ENCODE assay signal across 20 cellular contexts in the genomic region with DNA sequence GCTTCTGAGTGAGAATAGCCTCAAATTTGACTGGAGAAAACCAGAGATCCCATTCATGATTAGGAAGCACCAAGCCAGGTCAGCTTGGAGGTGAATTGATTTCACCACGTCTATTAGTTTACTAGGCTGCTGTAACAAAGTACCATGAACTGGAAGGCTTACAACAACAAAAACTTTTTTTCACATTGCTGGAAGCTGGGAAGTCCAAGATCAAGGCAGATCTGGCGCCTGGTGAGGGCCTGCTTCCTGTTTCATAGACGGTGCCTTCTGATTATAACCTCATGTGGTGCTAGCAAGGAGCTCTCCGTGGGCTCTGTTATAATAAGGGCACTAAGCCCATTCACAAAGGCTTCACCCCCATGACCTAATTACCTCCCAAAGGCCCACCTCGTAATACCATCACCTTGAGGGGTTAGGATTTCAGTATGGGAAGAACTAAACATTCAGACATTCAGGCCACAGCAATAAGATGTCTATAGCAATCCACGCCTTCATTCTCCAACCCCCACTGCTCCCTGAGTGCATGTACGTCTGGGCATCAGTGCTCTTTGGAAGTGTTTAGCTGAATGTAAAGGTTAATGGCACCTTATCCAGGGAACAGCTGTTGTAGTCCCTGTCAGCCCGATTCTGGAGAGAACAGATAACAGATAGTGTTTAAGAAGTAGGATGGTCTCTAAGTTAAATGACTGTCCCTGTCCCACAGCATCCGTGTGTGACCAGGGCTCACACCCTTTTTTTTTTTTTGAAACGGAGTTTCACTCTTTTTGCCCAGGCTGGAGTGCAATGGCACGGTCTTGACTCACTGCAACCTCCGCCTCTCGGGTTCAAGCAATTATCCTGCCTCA.
DNase-seq lines count a peak whose midpoint lies in the region; ATAC-seq and TF ChIP-seq lines count a peak whose summit lies in the region.
"Had no signal": no experiment of that assay in that cellular context is flagged by ENCODE, and none has a peak within 500 bp of the region (broad histone marks: within the 10 kb centered on the region; RNA-seq: fewer than 3 reads in every experiment).

No MANE protein-coding gene starts in this region.

- no peak overlapping the region for H3K4me3 Mint-ChIP-seq in GM23338
- H3K4me3 Mint-ChIP-seq: activated CD4-positive, alpha-beta memory T cell treated with anti-CD3 and anti-CD28 coated beads, Interleukin-2, amount 10 ng/mL, durations not matched to agents 7 days and 5 days; activated naive CD8-positive, alpha-beta T cell; activated T-cell treated with anti-CD3 and anti-CD28 coated beads, Interleukin-2, amount 50 U/mL, for 72 hours; neural progenitor cell had no signal

- no peaks in the 10 kb centered on the region for H3K9me3 Mint-ChIP-seq in GM23338
- H3K9me3 Mint-ChIP-seq: activated CD4-positive, alpha-beta memory T cell treated with anti-CD3 and anti-CD28 coated beads, Interleukin-2, amount 10 ng/mL, durations not matched to agents 7 days and 5 days; activated T-cell treated with anti-CD3 and anti-CD28 coated beads, Interleukin-2, amount 50 U/mL, for 72 hours; neural progenitor cell had no signal

- H2AFZ ChIP-seq in GM23338 = no peak overlapping the region; the same call in 1 of the 2 replicates
- H2AFZ ChIP-seq: neural progenitor cell had no signal

- ATAC-seq in HG03460 (IDR thresholded peaks at IDR 0.05; ENCODE audit: unreplicated experiment) = no peak
- ATAC-seq in HG03520 (IDR thresholded peaks at IDR 0.05; ENCODE audit: unreplicated experiment) = no peak
- no peak for ATAC-seq in GM23338
- ATAC-seq: activated T-cell treated with anti-CD3 and anti-CD28 coated beads, Interleukin-2, amount 50 U/mL, for 72 hours; GM12878 had no signal

- no peaks in the 10 kb centered on the region for H3K36me3 Mint-ChIP-seq in GM23338 (ENCODE audit: low read depth)
- H3K36me3 Mint-ChIP-seq: activated naive CD8-positive, alpha-beta T cell; neural progenitor cell had no signal

- H3K27me3 ChIP-seq in duodenal mucosa (ENCODE audit: control insufficient read depth in 1 of 2, insufficient read depth in 2 of 2, low read length in 2 of 2) (no peaks in the 10 kb centered on the region), mucosa of rectum (ENCODE audit: control insufficient read depth in 2 of 2, insufficient read depth in 2 of 2, low read length in 2 of 2) (no peaks in the 10 kb centered on the region), GM23338 (ENCODE audit: insufficient read depth) (no peaks in the 10 kb centered on the region)
- H3K27me3 ChIP-seq: neural progenitor cell had no signal

- peaks cover 2% of the 10 kb centered on the region for H3K27me3 Mint-ChIP-seq in GM23338 (ENCODE audit: insufficient read depth, low read depth, poor library complexity)
- H3K27me3 Mint-ChIP-seq: activated naive CD8-positive, alpha-beta T cell had no signal

- H3K27ac ChIP-seq in duodenal mucosa (ENCODE audit: low read depth, low read length) (peak overlapping the region; percentile 73), mucosa of rectum (ENCODE audit: low read depth in 2 of 2, low read length in 2 of 2) (peak overlapping the region; percentile 91 to 94), GM23338 (ENCODE audit: low read depth) (no peak overlapping the region)
- H3K27ac ChIP-seq: neural progenitor cell, WERI-Rb-1 had no signal

- H3K79me2 ChIP-seq in GM23338 (replicated peaks; ENCODE audit: insufficient read depth) = no peaks in the 10 kb centered on the region

- H3K4me1 ChIP-seq in duodenal mucosa (ENCODE audit: control insufficient read depth in 1 of 2, insufficient read depth in 2 of 2, low read length in 2 of 2) = peaks cover 25 to 42% of the 10 kb centered on the region in 2 donors
- H3K4me1 ChIP-seq in mucosa of rectum (ENCODE audit: control insufficient read depth in 2 of 2, insufficient read depth in 2 of 2, low read length in 2 of 2) = peaks cover 15 to 28% of the 10 kb centered on the region in 2 donors
- H3K4me1 ChIP-seq in GM23338 (ENCODE audit: insufficient read depth) = no peaks in the 10 kb centered on the region

- H3K4me2 ChIP-seq in GM23338 = no peak overlapping the region
- H3K4me2 ChIP-seq: neural progenitor cell had no signal

- TF ChIP-seq CTCF in GM23338 (conservative IDR thresholded peaks at IDR 0.05; ENCODE audit: low read depth in 2 of 2) = no peak

- no peak overlapping the region for H3K27ac Mint-ChIP-seq in GM23338
- H3K27ac Mint-ChIP-seq: activated CD4-positive, alpha-beta memory T cell treated with anti-CD3 and anti-CD28 coated beads, Interleukin-2, amount 10 ng/mL, durations not matched to agents 7 days and 5 days; activated naive CD8-positive, alpha-beta T cell; activated T-cell treated with anti-CD3 and anti-CD28 coated beads, Interleukin-2, amount 50 U/mL, for 72 hours had no signal

- H3K4me3 ChIP-seq in duodenal mucosa (ENCODE audit: low read depth in 1 of 2, low read length in 2 of 2) (peak overlapping the region in 1 of 2 donors; percentile 4), mucosa of rectum (ENCODE audit: low read length in 2 of 2) (peak overlapping the region in 1 of 2 donors; percentile 37), GM23338 (no peak overlapping the region)
- H3K4me3 ChIP-seq: GM12878, neural progenitor cell had no signal

- no peaks in the 10 kb centered on the region for H3K9me3 ChIP-seq in duodenal mucosa (ENCODE audit: control insufficient read depth in 1 of 2, low read length in 2 of 2)
- no peaks in the 10 kb centered on the region for H3K9me3 ChIP-seq in mucosa of rectum (ENCODE audit: control insufficient read depth in 2 of 2, low read length in 2 of 2)

- peak; percentile 11 for DNase-seq in CMK (ENCODE audit: low read depth)
- peak; percentile 38 for DNase-seq in OCI-M2 (lab: John Stamatoyannopoulos, UW; ENCODE audit: unreplicated experiment)
- no peak for DNase-seq in NCI-H82 (lab: John Stamatoyannopoulos, UW)
- no peak for DNase-seq in GM23338 (ENCODE audit: low spot score)
- DNase-seq: activated CD4-positive, alpha-beta memory T cell treated with anti-CD3 and anti-CD28 coated beads, Interleukin-2, amount 10 ng/mL, durations not matched to agents 7 days and 5 days; activated T-cell treated with anti-CD3 and anti-CD28 coated beads, Interleukin-2, amount 50 U/mL, for 72 hours; COR-L47; effector CD8-positive, alpha-beta T cell; H7; NCI-H187 treated with DMSO at 0.1 percent for 48 hours; NCI-H510A treated with DMSO at 0.1 percent for 48 hours; stimulated activated CD4-positive, alpha-beta T cell treated with anti-CD3 and anti-CD28 coated beads, Interleukin-2, amount 100 ng/mL, for 24 hours; WERI-Rb-1 had no signal

- H4K20me1 ChIP-seq in GM23338 (replicated peaks; ENCODE audit: insufficient read depth) = no peaks in the 10 kb centered on the region

- no peaks in the 10 kb centered on the region for H3F3A ChIP-seq in GM23338 (replicated peaks; ENCODE audit: low read depth)

- H3K36me3 ChIP-seq in duodenal mucosa (ENCODE audit: control insufficient read depth in 1 of 2, insufficient read depth in 2 of 2, low read length in 2 of 2) (no peaks in the 10 kb centered on the region), mucosa of rectum (ENCODE audit: control insufficient read depth in 2 of 2, insufficient read depth in 2 of 2, low read length in 2 of 2) (no peaks in the 10 kb centered on the region), GM23338 (ENCODE audit: insufficient read depth) (no peaks in the 10 kb centered on the region)
- H3K36me3 ChIP-seq: neural progenitor cell, WERI-Rb-1 had no signal

- H3K4me1 Mint-ChIP-seq in GM23338 = peaks cover 6% of the 10 kb centered on the region; the same call in 2 of the 3 replicates
- H3K4me1 Mint-ChIP-seq: activated CD4-positive, alpha-beta memory T cell treated with anti-CD3 and anti-CD28 coated beads, Interleukin-2, amount 10 ng/mL, durations not matched to agents 7 days and 5 days had no signal

- no peaks in the 10 kb centered on the region for H3K9me2 ChIP-seq in GM23338 (ENCODE audit: insufficient read depth)

- peak overlapping the region; percentile 42 to 53 for H3K9ac ChIP-seq in duodenal mucosa (ENCODE audit: low read depth in 1 of 2, low read length in 2 of 2)
- peak overlapping the region in 1 of 2 donors; percentile 29 for H3K9ac ChIP-seq in mucosa of rectum (ENCODE audit: low read depth in 1 of 2, low read length in 2 of 2)
- H3K9ac ChIP-seq: neural progenitor cell had no signal

TF ChIP-seq in GM23338, 12 proteins besides CTCF, POLR2A, EP300 and RAD21 (continues in another document):
- no peak for TF ChIP-seq EZH2phosphoT487 (IDR thresholded peaks at IDR 0.05; ENCODE audit: unreplicated experiment)
- TF ChIP-seq, protein P1, sequence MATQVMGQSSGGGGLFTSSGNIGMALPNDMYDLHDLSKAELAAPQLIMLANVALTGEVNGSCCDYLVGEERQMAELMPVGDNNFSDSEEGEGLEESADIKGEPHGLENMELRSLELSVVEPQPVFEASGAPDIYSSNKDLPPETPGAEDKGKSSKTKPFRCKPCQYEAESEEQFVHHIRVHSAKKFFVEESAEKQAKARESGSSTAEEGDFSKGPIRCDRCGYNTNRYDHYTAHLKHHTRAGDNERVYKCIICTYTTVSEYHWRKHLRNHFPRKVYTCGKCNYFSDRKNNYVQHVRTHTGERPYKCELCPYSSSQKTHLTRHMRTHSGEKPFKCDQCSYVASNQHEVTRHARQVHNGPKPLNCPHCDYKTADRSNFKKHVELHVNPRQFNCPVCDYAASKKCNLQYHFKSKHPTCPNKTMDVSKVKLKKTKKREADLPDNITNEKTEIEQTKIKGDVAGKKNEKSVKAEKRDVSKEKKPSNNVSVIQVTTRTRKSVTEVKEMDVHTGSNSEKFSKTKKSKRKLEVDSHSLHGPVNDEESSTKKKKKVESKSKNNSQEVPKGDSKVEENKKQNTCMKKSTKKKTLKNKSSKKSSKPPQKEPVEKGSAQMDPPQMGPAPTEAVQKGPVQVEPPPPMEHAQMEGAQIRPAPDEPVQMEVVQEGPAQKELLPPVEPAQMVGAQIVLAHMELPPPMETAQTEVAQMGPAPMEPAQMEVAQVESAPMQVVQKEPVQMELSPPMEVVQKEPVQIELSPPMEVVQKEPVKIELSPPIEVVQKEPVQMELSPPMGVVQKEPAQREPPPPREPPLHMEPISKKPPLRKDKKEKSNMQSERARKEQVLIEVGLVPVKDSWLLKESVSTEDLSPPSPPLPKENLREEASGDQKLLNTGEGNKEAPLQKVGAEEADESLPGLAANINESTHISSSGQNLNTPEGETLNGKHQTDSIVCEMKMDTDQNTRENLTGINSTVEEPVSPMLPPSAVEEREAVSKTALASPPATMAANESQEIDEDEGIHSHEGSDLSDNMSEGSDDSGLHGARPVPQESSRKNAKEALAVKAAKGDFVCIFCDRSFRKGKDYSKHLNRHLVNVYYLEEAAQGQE (IDR thresholded peaks at IDR 0.05; ENCODE audit: unreplicated experiment) = no peak
- TF ChIP-seq, protein P2, sequence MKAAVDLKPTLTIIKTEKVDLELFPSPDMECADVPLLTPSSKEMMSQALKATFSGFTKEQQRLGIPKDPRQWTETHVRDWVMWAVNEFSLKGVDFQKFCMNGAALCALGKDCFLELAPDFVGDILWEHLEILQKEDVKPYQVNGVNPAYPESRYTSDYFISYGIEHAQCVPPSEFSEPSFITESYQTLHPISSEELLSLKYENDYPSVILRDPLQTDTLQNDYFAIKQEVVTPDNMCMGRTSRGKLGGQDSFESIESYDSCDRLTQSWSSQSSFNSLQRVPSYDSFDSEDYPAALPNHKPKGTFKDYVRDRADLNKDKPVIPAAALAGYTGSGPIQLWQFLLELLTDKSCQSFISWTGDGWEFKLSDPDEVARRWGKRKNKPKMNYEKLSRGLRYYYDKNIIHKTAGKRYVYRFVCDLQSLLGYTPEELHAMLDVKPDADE (IDR thresholded peaks at IDR 0.05) = no peak

Comparison
In these comparisons a context has a peak if more than half of its experiments do, and no peak if none do; other contexts are left out.
1. DNase-seq: peak in CMK (single experiment) and OCI-M2 (single experiment); none in NCI-H82 (single experiment) and GM23338 (single experiment).